ENCODE assay signal across 6 cellular contexts in the genomic region with DNA sequence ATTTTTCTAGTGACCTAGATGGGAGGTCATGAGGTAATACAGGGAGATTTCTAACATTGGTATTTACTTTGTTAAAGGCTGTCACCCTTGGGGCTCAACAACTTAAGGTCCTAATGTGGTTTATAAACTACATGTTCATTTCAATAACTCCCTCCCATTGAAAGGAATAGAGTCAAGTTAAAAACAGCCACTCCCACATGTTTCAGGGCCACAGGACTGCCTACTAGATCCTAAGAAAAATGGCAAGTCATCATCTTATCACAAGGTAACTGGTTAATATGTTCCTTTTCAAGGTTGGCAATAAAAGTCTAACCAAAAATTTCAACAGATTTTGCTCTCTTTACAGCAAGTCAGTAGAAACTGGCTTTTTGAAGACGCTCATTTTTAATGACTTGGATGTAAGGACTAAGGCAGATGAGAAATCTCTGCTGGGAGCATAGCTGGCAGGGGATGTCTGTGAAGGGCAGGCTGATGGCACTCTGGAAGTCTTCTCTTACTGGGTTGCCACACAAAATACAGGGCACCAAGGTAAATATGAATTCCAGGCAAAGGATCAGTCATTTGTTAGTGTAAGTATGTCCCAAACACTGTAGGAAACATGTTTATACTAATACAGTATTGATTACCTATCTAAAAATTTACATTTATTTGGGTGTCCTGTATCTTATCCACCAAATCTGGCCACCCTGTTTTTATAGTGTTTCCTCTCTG. TPM values are rescaled to one million over a fixed set of nuclear protein-coding genes. Genes with fewer than 3 reads are reported as not detected.
"Had no signal": no experiment of that assay in that cellular context is flagged by ENCODE, and none has a peak within 500 bp of the region (broad histone marks: within the 10 kb centered on the region; RNA-seq: fewer than 3 reads in every experiment).

No MANE protein-coding gene starts in this region.

RNA-seq across cellular contexts. Expression of gene GSTA5, which starts 13.4 kb away (rescaled TPM):
- total RNA-seq: M059J, PC-3, Peyer's patch, Right ventricle myocardium superior, SJSA1 had no signal
- polyA plus RNA-seq: SK-N-SH had no signal

RNA-seq across cellular contexts. Expression of gene GSTA1, which starts 23.6 kb away (rescaled TPM):
- total RNA-seq: PC-3, Right ventricle myocardium superior had no signal
- polyA plus RNA-seq: SK-N-SH had no signal
